In the genomic region with DNA sequence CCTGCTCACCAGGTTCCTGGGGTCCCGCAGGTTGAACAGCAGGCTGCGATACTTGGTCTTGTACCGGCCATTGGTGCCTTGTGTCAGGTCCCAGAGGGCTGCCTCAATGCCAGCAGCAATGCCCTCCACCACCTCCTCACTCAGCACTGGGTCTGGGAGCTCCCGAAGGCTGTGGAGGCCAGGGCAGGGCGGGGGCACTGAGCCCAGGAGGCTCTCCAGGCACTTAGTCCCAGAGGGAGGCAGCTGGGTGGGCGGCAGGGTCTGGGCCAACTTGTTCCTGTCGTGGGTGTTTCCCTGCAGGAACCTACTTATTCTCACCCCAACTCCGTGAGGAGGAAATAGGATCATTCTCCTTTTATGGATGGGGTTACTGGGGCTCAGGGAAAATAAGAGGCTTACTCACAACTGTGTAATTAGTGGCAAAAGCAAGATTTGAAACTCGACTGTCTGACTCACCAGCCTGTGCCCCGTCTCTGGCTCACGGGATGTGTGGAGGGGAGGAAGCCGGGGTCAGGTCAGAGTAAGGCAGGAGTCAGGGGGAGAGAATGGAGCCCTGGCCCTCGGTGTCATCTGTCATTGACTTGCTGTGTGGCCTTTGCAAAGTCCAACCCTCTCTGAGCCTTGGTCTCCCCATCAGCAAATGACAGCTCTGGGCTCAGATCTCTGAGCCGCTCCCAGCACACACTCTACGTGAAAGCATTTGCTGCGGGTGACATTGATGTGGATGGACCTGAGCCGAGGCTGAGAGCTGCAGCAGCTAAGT, we compare ENCODE assay signal across 10 cellular contexts. TPM values are rescaled to one million over a fixed set of nuclear protein-coding genes. Genes with fewer than 3 reads are reported as not detected.
DNase-seq lines count a peak whose midpoint lies in the region; ATAC-seq, FAIRE-seq and TF ChIP-seq lines count a peak whose summit lies in the region.
"Had no signal": no experiment of that assay in that cellular context is flagged by ENCODE, and none has a peak within 500 bp of the region (broad histone marks: within the 10 kb centered on the region; RNA-seq: fewer than 3 reads in every experiment).

No MANE protein-coding gene starts in this region.

- FAIRE-seq in GM12891 (lab: Jason Lieb, UNC), result peak; percentile 16

- peak overlapping the region; percentile 88 for H3K4me2 ChIP-seq in skeletal muscle satellite cell (ENCODE audit: low read length)

- peaks cover 41% of the 10 kb centered on the region for H3K4me1 ChIP-seq in skeletal muscle satellite cell (ENCODE audit: control insufficient read depth, insufficient read depth, low read length)
- H3K4me1 ChIP-seq: parathyroid adenoma had no signal

- H3K27me3 ChIP-seq in skeletal muscle satellite cell (ENCODE audit: control insufficient read depth, insufficient read depth, low read length), result no peaks in the 10 kb centered on the region

- H3K27ac ChIP-seq in epithelial cell of prostate, result peak overlapping the region; percentile 56
- H3K27ac ChIP-seq: parathyroid adenoma had no signal

- H3K36me3 ChIP-seq in skeletal muscle satellite cell (ENCODE audit: insufficient read depth, low read length), result peaks cover 24% of the 10 kb centered on the region

- H3K9me3 ChIP-seq in skeletal muscle satellite cell (replicated peaks; ENCODE audit: low read length), result no peaks in the 10 kb centered on the region

- ATAC-seq in GM21717 (IDR thresholded peaks at IDR 0.05; ENCODE audit: unreplicated experiment) (no peak), GM19324 (IDR thresholded peaks at IDR 0.05; ENCODE audit: low FRiP score, unreplicated experiment) (no peak)

- H3K9ac ChIP-seq in skeletal muscle satellite cell (ENCODE audit: low read depth, low read length), result peak overlapping the region; percentile 83
- H3K9ac ChIP-seq: parathyroid adenoma had no signal

- H3K4me3 ChIP-seq in skeletal muscle satellite cell (ENCODE audit: low read length), result peak overlapping the region; percentile 81

- DNase-seq in GM12891 (ENCODE audit: insufficient read length, low spot score), result no peak
- peak; percentile 21 for DNase-seq in NCI-H69 (lab: John Stamatoyannopoulos, UW)
- DNase-seq in epithelial cell of prostate (ENCODE audit: low read depth, low spot score), result peak; percentile 40
- DNase-seq in NCI-H1048 (lab: John Stamatoyannopoulos, UW), result no peak
- no peak for DNase-seq in superior temporal gyrus (ENCODE audit: extremely low spot score)
- DNase-seq: cortex of kidney had no signal

- TF ChIP-seq POLR2A in GM12891 (IDR thresholded peaks at IDR 0.05; ENCODE audit: low read depth, low read length), result no peak

TF ChIP-seq in GM12891, 5 proteins besides CTCF, POLR2A, EP300 and RAD21:
- TF ChIP-seq PAX5 (IDR thresholded peaks at IDR 0.05; ENCODE audit: insufficient read depth, low read length, severe bottlenecking), result no peak

RNA-seq across cellular contexts. Expression of a gene that starts 17.2 kb away (rescaled TPM):
- 0.13 TPM for polyA plus RNA-seq in GM12891 (2012; ENCODE audit: low read depth, missing spikeins)
- total RNA-seq in skeletal muscle satellite cell (2012; rRNA removed), result 65.5 and 77.1 TPM in 2 replicates

RNA-seq across cellular contexts. Expression of a gene that starts 34.5 kb away (rescaled TPM):
- 1.6 TPM for polyA plus RNA-seq in GM12891 (2012; ENCODE audit: low read depth, missing spikeins)
- total RNA-seq in skeletal muscle satellite cell (2012; rRNA removed), result 1.8 and 3.3 TPM in 2 replicates

Comparison
In these comparisons a context has a peak if more than half of its experiments do, and no peak if none do; other contexts are left out.
1. DNase-seq: peak in NCI-H69 (single experiment) and epithelial cell of prostate (single experiment); none in GM12891 (single experiment), NCI-H1048 (single experiment) and superior temporal gyrus (single experiment).